Comparison of ENCODE assay signal across 26 cellular contexts in genomic region chr1:45787905-45788304, GRCh38.
DNase-seq lines count a peak whose midpoint lies in the region; ATAC-seq lines count a peak whose summit lies in the region.
"Had no signal": no experiment of that assay in that cellular context is flagged by ENCODE, and none has a peak within 500 bp of the region (broad histone marks: within the 10 kb centered on the region; RNA-seq: fewer than 3 reads in every experiment).

No MANE protein-coding gene starts in this region.

- H3K27ac ChIP-seq in substantia nigra (ENCODE audit: low read depth, low read length, poor library complexity, severe bottlenecking), result no peak overlapping the region
- H3K27ac ChIP-seq: adrenal gland, body of pancreas, transverse colon had no signal

- DNase-seq in GDM1 (lab: John Stamatoyannopoulos, UW), result peak; percentile 1
- peak; percentile 68 for DNase-seq in NOMO-1 treated with dmso at 0.1 percent for 144 hours (lab: John Stamatoyannopoulos, UW; ENCODE audit: unreplicated experiment)
- peak in 25 of 42 donors; percentile 7 to 52 (median 28) for DNase-seq in head of caudate nucleus
- DNase-seq in substantia nigra (lab: John Stamatoyannopoulos, UW), result peak in 25 of 49 donors; percentile 2 to 59 (median 9)
- DNase-seq in activated naive CD4-positive, alpha-beta T cell (lab: John Stamatoyannopoulos, UW), result no peak
- DNase-seq: activated CD4-positive, alpha-beta T cell treated with anti-CD3 and anti-CD28 coated beads, Interleukin-2, amount 10 ng/mL, durations not matched to agents 7 days and 5 days; activated naive CD4-positive, alpha-beta T cell treated with Interleukin-2 at 50 U/mL for 16 hours; activated T-cell treated with anti-CD3 and anti-CD28 coated beads, Interleukin-2, amount 50 U/mL, for 48 hours; CD4-positive, CD25-positive, alpha-beta regulatory T cell; EL; left ventricle myocardium superior; midbrain; naive thymus-derived CD8-positive, alpha-beta T cell; NCI-H1417 treated with DMSO at 0.1 percent for 48 hours; NCI-H774; occipital lobe; PC-3; stimulated activated CD8-positive, alpha-beta memory T cell treated with anti-CD3 and anti-CD28 coated beads, Interleukin-4, amount 100 ng/mL, for 48 hours; T1000; transverse colon had no signal

- ATAC-seq in HG02870 (IDR thresholded peaks at IDR 0.05; ENCODE audit: unreplicated experiment) (no peak), GM18519 (IDR thresholded peaks at IDR 0.05; ENCODE audit: low FRiP score, unreplicated experiment) (no peak)
- ATAC-seq: body of pancreas; left ventricle myocardium superior; naive thymus-derived CD8-positive, alpha-beta T cell; PC-3; Right ventricle myocardium inferior; WTC11 had no signal

- intact Hi-C loops in head of caudate nucleus (cut with DNase I), result no loop called here

Comparison
In these comparisons a context has a peak if more than half of its experiments do, and no peak if none do; other contexts are left out.
1. DNase-seq: peak in GDM1 (single experiment), NOMO-1 treated with dmso at 0.1 percent for 144 hours (single experiment), head of caudate nucleus (25 of 42) and substantia nigra (25 of 49); none in activated naive CD4-positive, alpha-beta T cell (0 of 4).